25 cellular contexts compared by ENCODE assay signal in genomic region chr1:183787704-183788103, GRCh38. TPM values are rescaled to one million over a fixed set of nuclear protein-coding genes. Genes with fewer than 3 reads are reported as not detected.
DNase-seq lines count a peak whose midpoint lies in the region; ATAC-seq, FAIRE-seq and TF ChIP-seq lines count a peak whose summit lies in the region.
"Had no signal": no experiment of that assay in that cellular context is flagged by ENCODE, and none has a peak within 500 bp of the region (broad histone marks: within the 10 kb centered on the region; RNA-seq: fewer than 3 reads in every experiment).

No MANE protein-coding gene starts in this region.

- no peak overlapping the region for H3K27ac Mint-ChIP-seq in neural progenitor cell
- H3K27ac Mint-ChIP-seq: CD4-positive, CD25-positive, alpha-beta regulatory T cell; CD8-positive, alpha-beta memory T cell; IgD-negative memory B cell had no signal

- peaks cover 2% of the 10 kb centered on the region for H3K9me3 Mint-ChIP-seq in neural progenitor cell
- H3K9me3 Mint-ChIP-seq: CD4-positive, CD25-positive, alpha-beta regulatory T cell; CD8-positive, alpha-beta memory T cell; H9 had no signal

- ATAC-seq in HG02642 (IDR thresholded peaks at IDR 0.05; ENCODE audit: poor library complexity, unreplicated experiment), result no peak
- ATAC-seq: HepG2 had no signal

- no peak for FAIRE-seq in H1 (lab: Jason Lieb, UNC)
- FAIRE-seq: GM12892, GM18507, HepG2 had no signal

- no peaks in the 10 kb centered on the region for H3K36me3 ChIP-seq in OCI-LY3 (replicated peaks; ENCODE audit: low read depth, low read length)
- no peaks in the 10 kb centered on the region for H3K36me3 ChIP-seq in H1 (ENCODE audit: control insufficient read depth in 2 of 4, insufficient read depth in 4 of 4, low read length in 3 of 4)
- H3K36me3 ChIP-seq in neural progenitor cell, result no peaks in the 10 kb centered on the region
- H3K36me3 ChIP-seq: BE2C had no signal

- CTCF ChIA-PET in H1 (lab: Charles Lee; ENCODE audit: partially characterized antibody), result interaction anchor here (0.7 to 0.8 kb wide), 2 partner anchors 70 to 300 kb away, joined by 4 read pairs; no protein-coding TSS in a partner anchor

- H3K36me3 Mint-ChIP-seq in neural progenitor cell, result no peaks in the 10 kb centered on the region
- H3K36me3 Mint-ChIP-seq: CD4-positive, CD25-positive, alpha-beta regulatory T cell; CD8-positive, alpha-beta memory T cell; IgD-negative memory B cell had no signal

- intact Hi-C loops in dorsolateral prefrontal cortex (cut with DNase I), result no loop called here

- H3K4me3 ChIP-seq in GM12865 (ENCODE audit: low read depth, low read length) (no peak overlapping the region), OCI-LY3 (ENCODE audit: low read length) (no peak overlapping the region), H1 (ENCODE audit: extremely low read depth in 1 of 4, insufficient read depth in 2 of 4, low read depth in 3 of 4, low read length in 4 of 4) (no peak overlapping the region), neural progenitor cell (no peak overlapping the region), dorsolateral prefrontal cortex (no peak overlapping the region)

- no peak overlapping the region for H3K56ac ChIP-seq in H1 (replicated peaks; ENCODE audit: insufficient read length, low read depth, low read length)

- no peak overlapping the region for H4K5ac ChIP-seq in H1 (ENCODE audit: insufficient read length, low read depth, low read length)

- H2AK5ac ChIP-seq in H1 (ENCODE audit: low read depth, low read length), result no peak overlapping the region

- no peak overlapping the region for H4K91ac ChIP-seq in H1 (replicated peaks; ENCODE audit: insufficient read length, low read length)

- H3K4me1 Mint-ChIP-seq in neural progenitor cell, result peaks cover 21% of the 10 kb centered on the region
- H3K4me1 Mint-ChIP-seq: IgD-negative memory B cell had no signal

- TF ChIP-seq POLR2A in H1 (IDR thresholded peaks at IDR 0.05; ENCODE audit: control extremely low read depth in 1 of 2, low read depth in 2 of 2, low read length in 2 of 2), result no peak

- H2BK20ac ChIP-seq in H1 (ENCODE audit: low read length), result no peak overlapping the region

- no peak for TF ChIP-seq RAD21 in H1 (IDR thresholded peaks at IDR 0.05 in 1 of 2, conservative IDR thresholded peaks at IDR 0.05 in 1 of 2; ENCODE audit: low read depth in 2 of 2, low read length in 2 of 2)

- no peaks in the 10 kb centered on the region for H3K79me1 ChIP-seq in H1 (ENCODE audit: low read depth, low read length)

- POLR2A ChIA-PET in H1 (lab: Charles Lee; ENCODE audit: partially characterized antibody), result interaction anchor here (0.6 kb wide), 3 partner anchors 9 to 63 kb away, joined by 3 to 4 read pairs (median 3); no protein-coding TSS in a partner anchor

- H3K27me3 ChIP-seq in OCI-LY3 (ENCODE audit: low read depth, low read length), result no peaks in the 10 kb centered on the region
- H3K27me3 ChIP-seq in H1 (replicated peaks in 1 of 4; ENCODE audit: control insufficient read depth in 3 of 4, extremely low read depth in 1 of 4, insufficient read depth in 3 of 4, low read length in 3 of 4), result no peaks in the 10 kb centered on the region
- no peaks in the 10 kb centered on the region for H3K27me3 ChIP-seq in neural progenitor cell
- H3K27me3 ChIP-seq in dorsolateral prefrontal cortex, result no peaks in the 10 kb centered on the region
- H3K27me3 ChIP-seq: BE2C had no signal

- no peak overlapping the region for H2BK5ac ChIP-seq in H1 (ENCODE audit: low read depth, low read length)

- no peak overlapping the region for H3K4me3 Mint-ChIP-seq in neural progenitor cell
- H3K4me3 Mint-ChIP-seq: CD4-positive, CD25-positive, alpha-beta regulatory T cell; CD8-positive, alpha-beta memory T cell; H9; IgD-negative memory B cell had no signal

- no peak overlapping the region for H3K18ac ChIP-seq in H1 (ENCODE audit: extremely low read depth, low read length)

- H4K20me1 ChIP-seq in OCI-LY3 (ENCODE audit: insufficient read depth, low read length) (no peaks in the 10 kb centered on the region), H1 (replicated peaks in 1 of 2; ENCODE audit: control insufficient read depth in 1 of 2, insufficient read depth in 2 of 2, low read length in 2 of 2) (no peaks in the 10 kb centered on the region), neural progenitor cell (ENCODE audit: low read depth) (no peaks in the 10 kb centered on the region)

- peaks cover 13% of the 10 kb centered on the region for H3F3A ChIP-seq in neural progenitor cell (ENCODE audit: low read depth)

- H3K79me2 ChIP-seq in OCI-LY3 (ENCODE audit: low read length) (no peaks in the 10 kb centered on the region), H1 (ENCODE audit: control insufficient read depth in 1 of 2, insufficient read depth in 2 of 2, low read length in 2 of 2) (no peaks in the 10 kb centered on the region), neural progenitor cell (ENCODE audit: low read depth) (no peaks in the 10 kb centered on the region)

- no peaks in the 10 kb centered on the region for H3K9me3 ChIP-seq in OCI-LY3 (ENCODE audit: insufficient read depth, low read length)
- no peaks in the 10 kb centered on the region for H3K9me3 ChIP-seq in H1 (ENCODE audit: insufficient read depth in 2 of 2, low read depth in 1 of 2, low read length in 1 of 2)
- no peaks in the 10 kb centered on the region for H3K9me3 ChIP-seq in neural progenitor cell (ENCODE audit: low read depth)
- H3K9me3 ChIP-seq: BE2C had no signal

- no peak overlapping the region for H2AFZ ChIP-seq in OCI-LY3 (ENCODE audit: low read depth, low read length)
- 0 out of 2 replicates have a peak overlapping the region, but pooled peaks have one; percentile 85 for H2AFZ ChIP-seq in H1 (ENCODE audit: low read length)
- peak overlapping the region; percentile 46 for H2AFZ ChIP-seq in neural progenitor cell (replicated peaks)

- H3K23me2 ChIP-seq in H1 (ENCODE audit: low read depth, low read length), result no peaks in the 10 kb centered on the region

- no peak overlapping the region for H3K27ac ChIP-seq in OCI-LY3 (ENCODE audit: low read length)
- no peak overlapping the region for H3K27ac ChIP-seq in H1 (ENCODE audit: low read depth, low read length)
- H3K27ac ChIP-seq in neural progenitor cell, result peak overlapping the region; percentile 80
- H3K27ac ChIP-seq in dorsolateral prefrontal cortex, result no peak overlapping the region

- H3K4ac ChIP-seq in H1 (replicated peaks; ENCODE audit: insufficient read length, low read depth, low read length), result no peak overlapping the region

- TF ChIP-seq EP300 in H1 (IDR thresholded peaks at IDR 0.05; ENCODE audit: borderline replicate concordance in 1 of 2, low read depth in 2 of 2, low read length in 2 of 2), result no peak

- WGBS in H1 (ENCODE audit: extremely low coverage in 1 of 2, insufficient coverage in 1 of 2, insufficient read length in 1 of 2, insufficient replicate concordance in 2 of 2, low coverage in 1 of 2, low lambda C conversion rate in 2 of 2, missing lambda C conversion rate in 1 of 2), 2 experiments, result 81% methylated on average over 2 of the region's 2 CpGs; no CpG with 5 or more reads in 1 of the 2 experiments

- DNase-seq in GM12865 (ENCODE audit: low read depth), result peak; percentile 30
- DNase-seq in H1 (ENCODE audit: low read depth in 1 of 2, low spot score in 2 of 2), result no peak
- no peak for DNase-seq in neural progenitor cell (ENCODE audit: low spot score)
- DNase-seq in amygdala (lab: John Stamatoyannopoulos, UW), result no peak
- no peak for DNase-seq in cerebellar nuclear complex (lab: John Stamatoyannopoulos, UW)
- DNase-seq in dorsolateral prefrontal cortex, result no peak
- DNase-seq: 8988T; BE2C; C1 segment of cervical spinal cord; CD8-positive, alpha-beta memory T cell; COR-L47; DMS 273 treated with DMSO at 0.1 percent for 48 hours; DMS53; DND-41; EL; GOT3; H9; KBM-7 had no signal

- H4K8ac ChIP-seq in H1 (ENCODE audit: extremely low read depth, insufficient read depth, low read length), result no peak overlapping the region

- H3K4me2 ChIP-seq in OCI-LY3 (ENCODE audit: low read length) (0 out of 2 replicates have a peak overlapping the region, but pooled peaks have one; percentile 5), H1 (ENCODE audit: insufficient read depth in 1 of 2, low read depth in 2 of 2, low read length in 2 of 2) (no peak overlapping the region; a peak in 1 of 4 replicates), neural progenitor cell (peak overlapping the region; percentile 64)

- H3K27me3 Mint-ChIP-seq in neural progenitor cell (ENCODE audit: insufficient read depth, low read depth), result no peaks in the 10 kb centered on the region
- H3K27me3 Mint-ChIP-seq: CD4-positive, CD25-positive, alpha-beta regulatory T cell had no signal

- H3K14ac ChIP-seq in H1 (ENCODE audit: insufficient read length), result no peak overlapping the region

- H3K23ac ChIP-seq in H1 (ENCODE audit: insufficient read length), result no peak overlapping the region

- no peak overlapping the region for H3K9ac ChIP-seq in OCI-LY3 (ENCODE audit: low read length)
- H3K9ac ChIP-seq in H1 (replicated peaks in 1 of 4; ENCODE audit: extremely low read depth in 1 of 4, low read depth in 3 of 4, low read length in 3 of 4), result no peak overlapping the region
- H3K9ac ChIP-seq in neural progenitor cell, result no peak overlapping the region

- no peak for TF ChIP-seq CTCF in GM12865 (IDR thresholded peaks at IDR 0.05; ENCODE audit: insufficient read depth, low read depth, low read length, missing control alignments)
- TF ChIP-seq CTCF in OCI-LY3 (IDR thresholded peaks at IDR 0.05; ENCODE audit: low read depth, low read length), result no peak
- no peak for TF ChIP-seq CTCF in H1 (IDR thresholded peaks at IDR 0.05; ENCODE audit: control extremely low read depth in 1 of 3, insufficient read depth in 1 of 3, low read depth in 1 of 3, low read length in 3 of 3)
- no peak for TF ChIP-seq CTCF in neural progenitor cell (IDR thresholded peaks at IDR 0.05)
- no peak for TF ChIP-seq CTCF in dorsolateral prefrontal cortex (IDR thresholded peaks at IDR 0.05 in 54 of 56, conservative IDR thresholded peaks at IDR 0.05 in 2 of 56; ENCODE audit: low read depth in 1 of 56, partially characterized antibody in 56 of 56)

- no peak overlapping the region for H2BK12ac ChIP-seq in H1 (ENCODE audit: low read depth, low read length)

- H2BK120ac ChIP-seq in H1 (replicated peaks; ENCODE audit: low read depth, low read length), result no peak overlapping the region

- H3K4me1 ChIP-seq in OCI-LY3 (ENCODE audit: low read length), result peaks cover 12% of the 10 kb centered on the region
- peaks cover 0 to 3% (median 1%) of the 10 kb centered on the region in 4 experiments; a peak in 2 of 7 replicates for H3K4me1 ChIP-seq in H1 (replicated peaks in 1 of 4; ENCODE audit: control insufficient read depth in 3 of 4, insufficient read depth in 4 of 4, low read length in 3 of 4)
- H3K4me1 ChIP-seq in neural progenitor cell, result peaks cover 28% of the 10 kb centered on the region

- no peak overlapping the region for H2BK15ac ChIP-seq in H1 (ENCODE audit: low read length)

RNA-seq across cellular contexts. Expression of gene RGL1, which starts 17.2 kb away (rescaled TPM):
- total RNA-seq in H1 (2021; fragmentation: NEBNext Ultra II Directional; extraction: Animal tissue kit (Norgen Biotek cat#: 25700)), result 2.4 TPM in 2 replicates
- polyA plus RNA-seq in H1 (2011; rRNA removed), result 0.91 and 0.98 TPM in 2 replicates
- polyA plus RNA-seq in H1 (2011; cell fraction: cytosol; rRNA removed), result 1.3 TPM
- 2.2 TPM for polyA plus RNA-seq in H1 (2011; cell fraction: nucleus; rRNA removed)
- 1.2 to 1.9 TPM (median 1.3 TPM) in 4 replicates for polyA plus RNA-seq in H1 (2012, experiment 1 of 2)
- 0.17 TPM for polyA plus RNA-seq in H1 (2012, experiment 2 of 2)
- polyA plus RNA-seq in H1 (2013, experiment 1 of 2), result 1.8 TPM
- polyA plus RNA-seq in H1 (2013, experiment 2 of 2), result 1.8 TPM
- 1.6 and 2.4 TPM in 2 replicates for polyA minus RNA-seq in H1 (2011; rRNA and poly(A)+ RNA removed)
- 0.81 TPM for polyA minus RNA-seq in H1 (2011; cell fraction: cytosol; rRNA and poly(A)+ RNA removed)
- polyA minus RNA-seq in H1 (2011; cell fraction: nucleus; rRNA and poly(A)+ RNA removed), result 3.7 TPM
- 13.5 and 15.0 TPM in 2 replicates for total RNA-seq in neural progenitor cell (ENCODE audit: low replicate concordance)
- 100 to 1,000 TPM in 1 of 120 experiments, 10 to 100 TPM in 119; 50.4 to 101 (median 62.6) TPM for total RNA-seq in dorsolateral prefrontal cortex
- polyA plus RNA-seq: IgD-negative memory B cell had no signal

Comparison
In these comparisons a context has a peak if more than half of its experiments do, and no peak if none do; other contexts are left out.
1. H3K4me2 ChIP-seq: peak in OCI-LY3 (single experiment) and neural progenitor cell (single experiment); none in H1 (0 of 2).